ENCODE assay signal across 19 cellular contexts in the genomic region with DNA sequence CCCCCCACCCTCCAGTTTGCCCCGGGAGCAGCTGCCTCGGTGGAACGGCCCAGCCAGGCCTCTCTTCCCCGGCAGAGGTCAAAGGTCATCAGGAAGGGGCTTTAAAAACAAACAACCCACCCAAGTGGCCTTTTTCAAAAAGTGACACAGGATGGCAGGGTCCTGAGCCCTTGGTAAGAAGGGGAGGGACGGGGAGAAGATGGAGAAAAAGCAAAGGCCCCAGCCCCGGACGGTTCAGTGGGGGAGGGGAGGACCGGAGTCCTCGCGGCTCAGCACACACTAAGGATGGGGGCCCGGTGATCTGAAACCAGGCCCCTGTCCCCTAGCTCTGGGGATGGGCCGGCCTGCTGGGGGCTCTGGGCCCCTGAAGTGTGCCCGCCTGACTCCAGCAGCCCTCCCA. TPM values are rescaled to one million over a fixed set of nuclear protein-coding genes. Genes with fewer than 3 reads are reported as not detected.
A peak's percentile ranks its signal among the peaks of the same experiment; 100 is the strongest.
DNase-seq lines count a peak whose midpoint lies in the region; TF ChIP-seq lines count a peak whose summit lies in the region.
"Had no signal": no experiment of that assay in that cellular context is flagged by ENCODE, and none has a peak within 500 bp of the region (broad histone marks: within the 10 kb centered on the region; RNA-seq: fewer than 3 reads in every experiment).

No MANE protein-coding gene starts in this region.

- H3K9me3 Mint-ChIP-seq in H9: no peaks in the 10 kb centered on the region; a peak in 2 of 5 replicates

- H4K5ac ChIP-seq in H9 (ENCODE audit: insufficient read length, low read depth, low read length): no peak overlapping the region

- no peak overlapping the region for H3K23ac ChIP-seq in H9 (ENCODE audit: insufficient read length, low read depth, low read length)

- no peak overlapping the region for H3K4ac ChIP-seq in H9 (ENCODE audit: low read depth, low read length)

- no peak overlapping the region for H2AFZ ChIP-seq in H9 (ENCODE audit: low read length)

- peaks cover 19 to 24% of the 10 kb centered on the region in 2 experiments for H3K4me1 Mint-ChIP-seq in H9

- H3K36me3 Mint-ChIP-seq in H9 (ENCODE audit: insufficient read depth in 1 of 3, low read depth in 3 of 3): no peaks in the 10 kb centered on the region; a peak in 1 of 7 replicates

- no peak for DNase-seq in H9
- DNase-seq in adipocyte (ENCODE audit: low read depth): peak; percentile 49
- DNase-seq in left kidney (ENCODE audit: low read depth, low spot score): peak; percentile 23
- no peak for DNase-seq in thyroid gland
- no peak for DNase-seq in stimulated activated CD4-positive, alpha-beta T cell treated with anti-CD3 and anti-CD28 coated beads, Interleukin-12 subunit alpha, Interleukin-12 subunit beta, amount 100 ng/mL, for 4 hours
- DNase-seq in stimulated activated CD4-positive, alpha-beta T cell treated with anti-CD3 and anti-CD28 coated beads, Interleukin-4, amount 100 ng/mL, for 1 hour: no peak
- no peak for DNase-seq in NCI-H2227 treated with DMSO at 0.1 percent for 48 hours (lab: John Stamatoyannopoulos, UW)
- DNase-seq: activated CD4-positive, alpha-beta T cell treated with anti-CD3 and anti-CD28 coated beads, Interleukin-2, amount 50 U/mL, for 1 hour; activated gamma-delta T cell; hippocampal formation; NCI-H1092; NCI-H226; PC-3; stimulated activated CD4-positive, alpha-beta T cell treated with anti-CD3 and anti-CD28 coated beads, Interleukin-4, amount 100 ng/mL, for 4 hours; stimulated activated naive CD4-positive, alpha-beta T cell; T-helper 2 cell had no signal

- no peak overlapping the region for H2BK12ac ChIP-seq in H9 (ENCODE audit: insufficient read length, low read depth, low read length)

- H2BK20ac ChIP-seq in H9 (ENCODE audit: low read depth, low read length, poor library complexity, severe bottlenecking): no peak overlapping the region

- H3K27ac Mint-ChIP-seq in H9: no peak overlapping the region

- H2AK5ac ChIP-seq in H9 (ENCODE audit: insufficient read length, low read length): no peak overlapping the region

- H3K56ac ChIP-seq in H9 (ENCODE audit: insufficient read length, low read depth, low read length): no peak overlapping the region

- no peaks in the 10 kb centered on the region; the same call in 1 of the 2 replicates for H3K27me3 ChIP-seq in H9 (ENCODE audit: insufficient read depth, low read length)
- no peaks in the 10 kb centered on the region for H3K27me3 ChIP-seq in adipocyte (replicated peaks; ENCODE audit: control insufficient read depth, insufficient read depth, low read length)
- H3K27me3 ChIP-seq in thyroid gland: peaks cover 5% of the 10 kb centered on the region

- H3K9ac ChIP-seq in H9 (ENCODE audit: extremely low read depth, insufficient read length, low read length): no peak overlapping the region
- H3K9ac ChIP-seq in adipocyte (ENCODE audit: low read length): peak overlapping the region; percentile 75

- no peak overlapping the region for H3K18ac ChIP-seq in H9 (ENCODE audit: insufficient read length, low read depth, low read length)

- H3K4me3 ChIP-seq in adipocyte (ENCODE audit: low read length) (peak overlapping the region; percentile 78), thyroid gland (replicated peaks in 1 of 3) (peak overlapping the region in 1 of 3 donors; percentile 13)

- no peak for TF ChIP-seq POLR2A in thyroid gland (IDR thresholded peaks at IDR 0.05)

- no peak overlapping the region for H2BK120ac ChIP-seq in H9 (ENCODE audit: low read depth, low read length, poor library complexity, severe bottlenecking)

- TF ChIP-seq CTCF in H9 (conservative IDR thresholded peaks at IDR 0.05) (no peak), thyroid gland (IDR thresholded peaks at IDR 0.05) (no peak)

- H3K9me3 ChIP-seq in H9 (ENCODE audit: control insufficient read depth, low read depth, low read length) (no peaks in the 10 kb centered on the region), adipocyte (ENCODE audit: control insufficient read depth, low read length) (no peaks in the 10 kb centered on the region), thyroid gland (no peaks in the 10 kb centered on the region)

- H3K79me2 ChIP-seq in H9 (ENCODE audit: insufficient read depth, low read length): no peaks in the 10 kb centered on the region

- no peak overlapping the region for H2BK15ac ChIP-seq in H9 (ENCODE audit: low read depth, low read length)

- WGBS in H9 (ENCODE audit: extremely low coverage, insufficient read length, low lambda C conversion rate): no CpG with 5 or more reads among the region's 13 CpGs
- 15 to 18% methylated on average over 12 to 13 of the region's 13 CpGs for WGBS in thyroid gland, 2 donors

- H4K91ac ChIP-seq in H9 (ENCODE audit: insufficient read length, low read depth, low read length): no peak overlapping the region

- H3K36me3 ChIP-seq in adipocyte (ENCODE audit: control insufficient read depth, insufficient read depth, low read length, severe bottlenecking) (no peaks in the 10 kb centered on the region), thyroid gland (no peaks in the 10 kb centered on the region)

- peak overlapping the region; percentile 30 to 77; a peak in 3 of 5 replicates for H3K4me3 Mint-ChIP-seq in H9

- peak overlapping the region; percentile 51 for H3K4me2 ChIP-seq in H9 (ENCODE audit: insufficient read depth, insufficient read length, low read length)

- H4K20me1 ChIP-seq in H9 (ENCODE audit: control insufficient read depth, insufficient read depth, insufficient read length): no peaks in the 10 kb centered on the region

- intact Hi-C loops in thyroid gland (cut with DNase I): no loop called here

- H3K4me1 ChIP-seq in H9 (ENCODE audit: insufficient read depth, low read length): no peaks in the 10 kb centered on the region; the same call in 1 of the 2 replicates
- H3K4me1 ChIP-seq in adipocyte (ENCODE audit: control insufficient read depth, insufficient read depth, low read length): peaks cover 10% of the 10 kb centered on the region
- peaks cover 0 to 6% of the 10 kb centered on the region in 2 donors for H3K4me1 ChIP-seq in thyroid gland

- H3K23me2 ChIP-seq in H9 (ENCODE audit: insufficient read length, low read depth, low read length, poor library complexity, severe bottlenecking): peaks cover 3% of the 10 kb centered on the region

- H4K8ac ChIP-seq in H9 (replicated peaks; ENCODE audit: insufficient read length, low read depth, low read length): no peak overlapping the region

- H3K79me1 ChIP-seq in H9 (ENCODE audit: insufficient read depth, low read depth, low read length, poor library complexity, severe bottlenecking): no peaks in the 10 kb centered on the region

- H3T11ph ChIP-seq in H9 (ENCODE audit: low read length): no peak overlapping the region

- H3K14ac ChIP-seq in H9 (ENCODE audit: insufficient read depth, low read length): no peak overlapping the region

- H3K27ac ChIP-seq in H9 (ENCODE audit: insufficient read length, low read depth, low read length) (no peak overlapping the region), thyroid gland (peak overlapping the region in 2 of 3 donors; percentile 10 to 14)

- H3K27me3 Mint-ChIP-seq in H9 (ENCODE audit: low read depth): peaks cover 52% of the 10 kb centered on the region

- H2BK5ac ChIP-seq in H9 (ENCODE audit: insufficient read length, low read length): no peak overlapping the region

RNA-seq across cellular contexts. Expression of gene PRRX2, which starts 1.1 kb away (rescaled TPM):
- total RNA-seq in H9 (2021) (3.9 and 4.2 TPM in 2 replicates), thyroid gland (10 to 100 TPM in 2 of 4 donors, 1 to 10 TPM in 2; 2.9 to 10.6 (median 8.1) TPM)
- total RNA-seq: bronchial epithelial cell had no signal

RNA-seq across cellular contexts. Expression of gene ASB6, which starts 24.6 kb away (rescaled TPM):
- 21.0 and 21.6 TPM in 2 replicates for total RNA-seq in H9 (2021)
- 10 to 100 TPM; 21.7 to 29.2 (median 24.0) TPM for total RNA-seq in thyroid gland

RNA-seq across cellular contexts. Expression of gene NTMT1, which starts 40.6 kb away (rescaled TPM):
- total RNA-seq in H9 (2021): 57.9 and 63.3 TPM in 2 replicates
- total RNA-seq in thyroid gland: 10 to 100 TPM; 19.6 to 28.4 (median 22.6) TPM

RNA-seq across cellular contexts. Expression of gene C9orf50, which starts 45.7 kb away (rescaled TPM):
- not detected in 2 replicates for total RNA-seq in H9 (2021)
- total RNA-seq in thyroid gland: not detected
- total RNA-seq: bronchial epithelial cell, mesenteric fat pad, PC-3, posterior vena cava had no signal

Comparison
In these comparisons a context has a peak if more than half of its experiments do, and no peak if none do; other contexts are left out.
1. DNase-seq: peak in adipocyte (single experiment) and left kidney (single experiment); none in H9 (single experiment), thyroid gland (0 of 2), stimulated activated CD4-positive, alpha-beta T cell treated with anti-CD3 and anti-CD28 coated beads, Interleukin-12 subunit alpha, Interleukin-12 subunit beta, amount 100 ng/mL, for 4 hours (single experiment), stimulated activated CD4-positive, alpha-beta T cell treated with anti-CD3 and anti-CD28 coated beads, Interleukin-4, amount 100 ng/mL, for 1 hour (single experiment) and NCI-H2227 treated with DMSO at 0.1 percent for 48 hours (single experiment).